1 cellular context compared by ENCODE assay signal in genomic region chr17:40019140-40019991, GRCh38.
TF ChIP-seq lines count a peak whose summit lies in the region.

No MANE protein-coding gene starts in this region.

TF ChIP-seq in IMR-90, 13 proteins besides CTCF, POLR2A, EP300 and RAD21:
- TF ChIP-seq MXI1 (IDR thresholded peaks at IDR 0.05; ENCODE audit: borderline replicate concordance, low read depth, low read length) (peak; percentile 58; the same call in 1 of the 2 replicates), NFE2L2 (IDR thresholded peaks at IDR 0.05; ENCODE audit: low read depth, low read length) (no peak), MAFK (IDR thresholded peaks at IDR 0.05; ENCODE audit: low read depth, low read length) (no peak), RCOR1 (IDR thresholded peaks at IDR 0.05; ENCODE audit: insufficient replicate concordance, low read length) (no peak), CHD1 (IDR thresholded peaks at IDR 0.05; ENCODE audit: low read depth, low read length) (no peak), CEBPB (IDR thresholded peaks at IDR 0.05; ENCODE audit: low read depth, low read length) (peak; percentile 89), MAZ (IDR thresholded peaks at IDR 0.05; ENCODE audit: borderline replicate concordance, low read depth, low read length) (no peak), FOS (IDR thresholded peaks at IDR 0.05; ENCODE audit: low read depth, low read length) (0 out of 2 replicates have a peak, but pooled peaks have one; percentile 6), SMC3 (IDR thresholded peaks at IDR 0.05; ENCODE audit: low read depth, low read length) (no peak), BHLHE40 (IDR thresholded peaks at IDR 0.05; ENCODE audit: low read depth, low read length) (0 out of 2 replicates have a peak, but pooled peaks have one; percentile 26), RFX5 (IDR thresholded peaks at IDR 0.05; ENCODE audit: low read depth, low read length) (no peak), USF2 (IDR thresholded peaks at IDR 0.05; ENCODE audit: low read depth, low read length) (peak; percentile 55; the same call in 1 of the 2 replicates)
- TF ChIP-seq, protein P1, sequence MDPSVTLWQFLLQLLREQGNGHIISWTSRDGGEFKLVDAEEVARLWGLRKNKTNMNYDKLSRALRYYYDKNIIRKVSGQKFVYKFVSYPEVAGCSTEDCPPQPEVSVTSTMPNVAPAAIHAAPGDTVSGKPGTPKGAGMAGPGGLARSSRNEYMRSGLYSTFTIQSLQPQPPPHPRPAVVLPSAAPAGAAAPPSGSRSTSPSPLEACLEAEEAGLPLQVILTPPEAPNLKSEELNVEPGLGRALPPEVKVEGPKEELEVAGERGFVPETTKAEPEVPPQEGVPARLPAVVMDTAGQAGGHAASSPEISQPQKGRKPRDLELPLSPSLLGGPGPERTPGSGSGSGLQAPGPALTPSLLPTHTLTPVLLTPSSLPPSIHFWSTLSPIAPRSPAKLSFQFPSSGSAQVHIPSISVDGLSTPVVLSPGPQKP (IDR thresholded peaks at IDR 0.05; ENCODE audit: borderline replicate concordance, low read depth, low read length) = no peak
